Comparison of ENCODE assay signal across 39 cellular contexts in genomic region chr19:55935206-55935605, GRCh38. TPM values are rescaled to one million over a fixed set of nuclear protein-coding genes. Genes with fewer than 3 reads are reported as not detected.
"Had no signal": no experiment of that assay in that cellular context is flagged by ENCODE, and none has a peak within 500 bp of the region (broad histone marks: within the 10 kb centered on the region; RNA-seq: fewer than 3 reads in every experiment).

No MANE protein-coding gene starts in this region.

- H3K9me3 ChIP-seq: MG63 had no signal

- H3K36me3 ChIP-seq: MG63 had no signal

- DNase-seq: Karpas-422, Kasumi-1, KG1, MG63, MM.1S, MV-4-11, NCI-H1048, NCI-H1092, NCI-H1092 treated with DMSO at 0.1 percent for 48 hours, NCI-H1105, NCI-H1105 treated with DMSO at 0.1 percent for 48 hours, NCI-H1417, NCI-H1417 treated with DMSO at 0.1 percent for 48 hours, NCI-H1436, NCI-H1436 treated with DMSO at 0.1 percent for 48 hours, NCI-H146, NCI-H1694, NCI-H1694 treated with DMSO at 0.1 percent for 48 hours, NCI-H187, NCI-H187 treated with DMSO at 0.1 percent for 48 hours, NCI-H1930, NCI-H2029, NCI-H2081, NCI-H2081 treated with DMSO at 0.1 percent for 48 hours, NCI-H2107, NCI-H2171, NCI-H2171 treated with DMSO at 0.1 percent for 48 hours, NCI-H2227 treated with DMSO at 0.1 percent for 48 hours, NCI-H226, NCI-H345, NCI-H446, NCI-H446 treated with DMSO at 0.1 percent for 48 hours, NCI-H510A, NCI-H510A treated with DMSO at 0.1 percent for 48 hours had no signal

- H3K27ac ChIP-seq: KMS-11 had no signal

- H3K4me3 ChIP-seq: MG63 had no signal

RNA-seq across cellular contexts. Expression of gene NLRP13, which starts 3.1 kb away (rescaled TPM):
- total RNA-seq: LHCN-M2, M059J, MCF 10A, NCI-H460 had no signal

RNA-seq across cellular contexts. Expression of gene NLRP8, which starts 12.4 kb away (rescaled TPM):
- total RNA-seq: LHCN-M2, M059J, MCF 10A, NCI-H460 had no signal

RNA-seq across cellular contexts. Expression of gene NLRP5, which starts 51.4 kb away (rescaled TPM):
- total RNA-seq: LHCN-M2, M059J, MCF 10A, NCI-H460 had no signal
